In the genomic region with DNA sequence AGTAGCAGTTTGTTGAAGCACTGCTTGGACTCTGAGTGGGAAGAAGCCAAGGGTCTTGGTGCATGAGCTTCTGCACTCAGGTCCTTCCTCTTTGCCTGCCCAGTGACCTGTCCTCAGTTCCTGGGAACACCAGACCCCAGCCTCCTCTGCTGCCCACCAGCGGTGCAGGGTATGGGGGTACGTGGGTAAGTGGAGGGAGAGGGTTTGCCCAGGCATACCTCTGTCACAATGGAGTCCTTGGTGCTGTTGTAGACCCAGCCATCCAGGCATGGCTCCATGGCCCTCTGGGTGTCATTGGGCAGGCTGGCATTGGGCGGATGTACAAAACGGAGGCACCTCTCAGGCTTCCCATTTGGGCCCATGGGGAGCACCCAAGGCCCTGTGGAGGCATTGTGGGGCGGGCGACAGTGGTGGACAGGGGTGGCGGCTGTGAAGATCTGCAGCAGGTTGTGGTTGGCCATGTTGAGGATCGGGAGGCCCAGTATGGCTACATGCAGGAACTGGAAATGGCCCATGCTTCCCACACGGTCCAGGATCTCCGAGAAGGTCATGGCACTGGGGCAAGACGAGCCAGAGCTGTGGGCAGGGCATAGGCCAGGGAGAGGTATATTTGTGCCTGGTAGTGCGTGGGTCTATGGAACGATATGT, we compare ENCODE assay signal across 25 cellular contexts. TPM values are rescaled to one million over a fixed set of nuclear protein-coding genes. Genes with fewer than 3 reads are reported as not detected.
"Had no signal": no experiment of that assay in that cellular context is flagged by ENCODE, and none has a peak within 500 bp of the region (broad histone marks: within the 10 kb centered on the region; RNA-seq: fewer than 3 reads in every experiment).

No MANE protein-coding gene starts in this region.

- H3K36me3 ChIP-seq: SJSA1 had no signal

- H3K9me3 ChIP-seq: SJSA1 had no signal

- DNase-seq: IMR-90, Kasumi-1, KG1, MM.1S, NCI-H1092 treated with DMSO at 0.1 percent for 48 hours, NCI-H1436, NCI-H187, NCI-H2029, NCI-H2081 treated with DMSO at 0.1 percent for 48 hours, NCI-H2171, NCI-H226, NCI-H446, NCI-H510A, NCI-H524 treated with DMSO at 0.1 percent for 48 hours, NCI-H69, NCI-H774, Right ventricle myocardium superior, RPMI8226, SIG-M5 had no signal

- H3K27ac ChIP-seq: SJSA1, SK-N-MC had no signal

- H3K4me1 ChIP-seq: SJSA1 had no signal

- H3K4me3 ChIP-seq: SJSA1, SK-N-MC had no signal

- FAIRE-seq: HepG2, RCC 7860 had no signal

RNA-seq across cellular contexts. Expression of a gene that starts 1.1 kb away (rescaled TPM):
- total RNA-seq: HT1080, IMR-90, M059J, Right ventricle myocardium superior, SJSA1 had no signal
- polyA plus RNA-seq: IMR-90 had no signal

RNA-seq across cellular contexts. Expression of a gene that starts 29.8 kb away (rescaled TPM):
- total RNA-seq: HepG2, HT1080, IMR-90, M059J, Right ventricle myocardium superior, SJSA1 had no signal
- polyA plus RNA-seq: HepG2, IMR-90 had no signal
